8 cellular contexts compared by ENCODE assay signal in the genomic region with DNA sequence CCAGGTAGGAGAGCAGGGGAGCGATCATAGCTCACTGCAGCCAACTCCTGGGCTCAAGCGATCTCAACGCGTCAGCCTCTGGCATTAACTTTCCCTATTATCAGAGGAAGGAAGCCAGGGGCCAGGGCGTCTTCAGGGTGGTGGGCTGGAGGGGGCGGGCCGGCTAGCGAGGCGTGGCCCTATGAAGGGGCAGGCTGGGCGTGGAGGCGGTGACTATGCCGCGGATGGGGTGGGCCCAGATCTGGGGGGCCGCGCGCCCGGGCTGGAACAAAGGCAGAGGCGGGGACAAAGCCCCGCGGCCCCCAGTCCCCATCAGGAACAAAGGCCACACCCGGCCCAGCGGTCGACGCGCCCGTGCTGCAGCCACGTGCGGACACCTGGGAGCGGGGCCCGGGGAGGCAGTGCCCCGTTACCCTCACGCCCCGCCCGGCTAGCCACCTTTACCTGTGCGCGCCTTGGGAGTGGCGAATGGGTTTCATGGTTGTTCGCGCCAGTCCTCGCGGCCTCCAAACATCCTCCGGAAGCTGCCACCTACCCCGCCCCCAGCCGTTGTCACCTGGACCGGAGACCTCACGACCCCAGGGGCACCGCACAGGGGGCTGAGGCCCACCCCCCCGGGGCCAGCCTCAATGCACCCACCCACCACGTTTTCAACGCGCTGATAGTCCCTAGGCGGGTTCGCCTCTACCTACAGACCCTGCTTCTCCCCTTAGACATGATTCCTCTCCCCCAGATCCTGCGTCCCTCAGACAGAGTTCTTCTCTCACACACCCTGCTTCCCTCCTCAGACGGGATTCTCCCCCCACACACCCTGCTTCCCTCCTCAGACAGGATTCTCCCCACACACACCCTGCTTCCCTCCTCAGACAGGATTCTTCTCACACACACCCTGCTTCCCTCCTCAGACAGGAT. TPM values are rescaled to one million over a fixed set of nuclear protein-coding genes. Genes with fewer than 3 reads are reported as not detected.
DNase-seq lines count a peak whose midpoint lies in the region; ATAC-seq and TF ChIP-seq lines count a peak whose summit lies in the region.

No MANE protein-coding gene starts in this region.

- intact Hi-C loops in A673 (cut with micrococcal nuclease; ENCODE audit: unreplicated experiment), result no loop called here
- intact Hi-C loops in activated T-helper 2 cell treated with anti-CD3 and anti-CD28 coated beads, Interferon-gamma antibody, Interleukin-2, Interleukin-4, amounts not matched to agents 10 μg/mL and 5 μg/mL and 100 μg/mL, durations not matched to agents 14 hours and 24 hours and 36 hours (cut with micrococcal nuclease), result no loop called here

- no peaks in the 10 kb centered on the region for H3K27me3 ChIP-seq in A673 (replicated peaks; ENCODE audit: insufficient read depth, low read depth, low read length, poor library complexity)
- H3K27me3 ChIP-seq in iPS-15b (ENCODE audit: control insufficient read depth, insufficient read depth, low read length), result peaks cover 32% of the 10 kb centered on the region

- no peak for TF ChIP-seq CTCF in A673 (conservative IDR thresholded peaks at IDR 0.05; ENCODE audit: low read depth, low read length)

- POLR2A ChIA-PET in A673 (lab: Charles Lee; ENCODE audit: low non-redundant PET), result no interaction called here

- no peaks in the 10 kb centered on the region for H3K9me3 ChIP-seq in A673 (ENCODE audit: low read depth, low read length, poor library complexity, severe bottlenecking)
- no peaks in the 10 kb centered on the region for H3K9me3 ChIP-seq in iPS-15b (ENCODE audit: control insufficient read depth, insufficient read depth, low read length)

- peaks cover under 1 to 13% (median 4%) of the 10 kb centered on the region in 3 donors for H3K4me1 Mint-ChIP-seq in IgD-negative memory B cell
- H3K4me1 Mint-ChIP-seq in activated T-helper 2 cell treated with anti-CD3 and anti-CD28 coated beads, Interferon-gamma antibody, Interleukin-2, Interleukin-4, amounts not matched to agents 10 μg/mL and 5 μg/mL and 100 μg/mL, durations not matched to agents 14 hours and 24 hours and 36 hours (ENCODE audit: low read depth), result peaks cover 6% of the 10 kb centered on the region

- H3K9ac ChIP-seq in iPS-15b (ENCODE audit: low read depth, low read length), result peak overlapping the region; percentile 83

- H3K36me3 ChIP-seq in A673 (ENCODE audit: insufficient read depth, low read length, poor library complexity, severe bottlenecking) (no peaks in the 10 kb centered on the region), iPS-15b (ENCODE audit: control insufficient read depth, insufficient read depth, low read length) (no peaks in the 10 kb centered on the region)

- BruUV-seq in A673 (replicated peaks; lab: Mats Ljungman, UMichigan), result TSS peak; percentile 85

- CTCF ChIA-PET in A673 (lab: Charles Lee), result interaction anchor here (0.6 to 0.7 kb wide), 2 partner anchors 12 to 19 kb away, joined by 3 to 10 read pairs; partner anchors contain the start of gene ZBTB45

- DNase-seq in A673 (ENCODE audit: low spot score), result peak; percentile 71
- DNase-seq in activated T-helper 2 cell treated with anti-CD3 and anti-CD28 coated beads, Interferon-gamma antibody, Interleukin-2, Interleukin-4, amounts not matched to agents 10 μg/mL and 5 μg/mL and 100 μg/mL, durations not matched to agents 14 hours and 24 hours and 36 hours (ENCODE audit: low spot score), result no peak
- peak; percentile 47 to 63 for DNase-seq in stimulated activated CD4-positive, alpha-beta T cell treated with anti-CD3 and anti-CD28 coated beads, Interleukin-2, amount 100 ng/mL, for 24 hours
- DNase-seq in caudate nucleus (lab: John Stamatoyannopoulos, UW), result no peak
- no peak for DNase-seq in central memory CD4-positive, alpha-beta T cell

- no peak for ATAC-seq in HG03565 (IDR thresholded peaks at IDR 0.05; ENCODE audit: unreplicated experiment)

- H3K4me1 ChIP-seq in A673 (ENCODE audit: insufficient read depth, low read length, poor library complexity, severe bottlenecking) (peaks cover 8% of the 10 kb centered on the region), iPS-15b (ENCODE audit: control insufficient read depth, insufficient read depth, low read length) (peaks cover 2% of the 10 kb centered on the region)

- peak overlapping the region; percentile 41 to 87 (median 64) for H3K4me3 Mint-ChIP-seq in IgD-negative memory B cell
- H3K4me3 Mint-ChIP-seq in activated T-helper 2 cell treated with anti-CD3 and anti-CD28 coated beads, Interferon-gamma antibody, Interleukin-2, Interleukin-4, amounts not matched to agents 10 μg/mL and 5 μg/mL and 100 μg/mL, durations not matched to agents 14 hours and 24 hours and 36 hours (ENCODE audit: low read depth), result peak overlapping the region; percentile 73

- H3K4me3 ChIP-seq in A673 (ENCODE audit: low read depth, low read length, poor library complexity, severe bottlenecking) (peak overlapping the region; percentile 35), iPS-15b (ENCODE audit: low read depth, low read length) (peak overlapping the region; percentile 67)

- H3K27me3 Mint-ChIP-seq in IgD-negative memory B cell, result peaks cover 15% of the 10 kb centered on the region
- peaks cover 26% of the 10 kb centered on the region for H3K27me3 Mint-ChIP-seq in activated T-helper 2 cell treated with anti-CD3 and anti-CD28 coated beads, Interferon-gamma antibody, Interleukin-2, Interleukin-4, amounts not matched to agents 10 μg/mL and 5 μg/mL and 100 μg/mL, durations not matched to agents 14 hours and 24 hours and 36 hours (ENCODE audit: low read depth)

- H3K36me3 Mint-ChIP-seq in IgD-negative memory B cell, result peaks cover 2% of the 10 kb centered on the region
- no peaks in the 10 kb centered on the region for H3K36me3 Mint-ChIP-seq in activated T-helper 2 cell treated with anti-CD3 and anti-CD28 coated beads, Interferon-gamma antibody, Interleukin-2, Interleukin-4, amounts not matched to agents 10 μg/mL and 5 μg/mL and 100 μg/mL, durations not matched to agents 14 hours and 24 hours and 36 hours (ENCODE audit: low read depth)

- no peaks in the 10 kb centered on the region for H3K9me3 Mint-ChIP-seq in IgD-negative memory B cell
- H3K9me3 Mint-ChIP-seq in activated T-helper 2 cell treated with anti-CD3 and anti-CD28 coated beads, Interferon-gamma antibody, Interleukin-2, Interleukin-4, amounts not matched to agents 10 μg/mL and 5 μg/mL and 100 μg/mL, durations not matched to agents 14 hours and 24 hours and 36 hours, result no peaks in the 10 kb centered on the region

- peak overlapping the region in 1 of 3 donors; percentile 10 for H3K27ac Mint-ChIP-seq in IgD-negative memory B cell
- peak overlapping the region; percentile 76 for H3K27ac Mint-ChIP-seq in activated T-helper 2 cell treated with anti-CD3 and anti-CD28 coated beads, Interferon-gamma antibody, Interleukin-2, Interleukin-4, amounts not matched to agents 10 μg/mL and 5 μg/mL and 100 μg/mL, durations not matched to agents 14 hours and 24 hours and 36 hours

- H3K27ac ChIP-seq in A673 (ENCODE audit: low read depth, low read length, poor library complexity, severe bottlenecking) (peak overlapping the region; percentile 57), caudate nucleus (ENCODE audit: low read depth, low read length) (no peak overlapping the region)

RNA-seq across cellular contexts. Expression of gene TRIM28, which starts 5.4 kb away (rescaled TPM):
- 985 and 1,038 TPM in 2 replicates for total RNA-seq in A673 (2021)
- 38.9 TPM for polyA plus RNA-seq in IgD-negative memory B cell
- 658 and 662 TPM in 2 replicates for total RNA-seq in activated T-helper 2 cell treated with anti-CD3 and anti-CD28 coated beads, Interferon-gamma antibody, Interleukin-2, Interleukin-4, amounts not matched to agents 10 μg/mL and 5 μg/mL and 100 μg/mL, durations not matched to agents 14 hours and 24 hours and 36 hours

RNA-seq across cellular contexts. Expression of gene CHMP2A, which starts 16.4 kb away (rescaled TPM):
- 57.6 and 69.8 TPM in 2 replicates for total RNA-seq in A673 (2021)
- 160 TPM for polyA plus RNA-seq in IgD-negative memory B cell
- 102 and 105 TPM in 2 replicates for total RNA-seq in activated T-helper 2 cell treated with anti-CD3 and anti-CD28 coated beads, Interferon-gamma antibody, Interleukin-2, Interleukin-4, amounts not matched to agents 10 μg/mL and 5 μg/mL and 100 μg/mL, durations not matched to agents 14 hours and 24 hours and 36 hours

RNA-seq across cellular contexts. Expression of gene ZBTB45, which starts 18.9 kb away (rescaled TPM):
- total RNA-seq in A673 (2021), result 24.3 and 25.0 TPM in 2 replicates
- 7.6 TPM for polyA plus RNA-seq in IgD-negative memory B cell
- 16.6 and 17.7 TPM in 2 replicates for total RNA-seq in activated T-helper 2 cell treated with anti-CD3 and anti-CD28 coated beads, Interferon-gamma antibody, Interleukin-2, Interleukin-4, amounts not matched to agents 10 μg/mL and 5 μg/mL and 100 μg/mL, durations not matched to agents 14 hours and 24 hours and 36 hours

RNA-seq across cellular contexts. Expression of gene UBE2M, which starts 19.9 kb away (rescaled TPM):
- total RNA-seq in A673 (2021), result 182 and 185 TPM in 2 replicates
- 10.0 TPM for polyA plus RNA-seq in IgD-negative memory B cell
- total RNA-seq in activated T-helper 2 cell treated with anti-CD3 and anti-CD28 coated beads, Interferon-gamma antibody, Interleukin-2, Interleukin-4, amounts not matched to agents 10 μg/mL and 5 μg/mL and 100 μg/mL, durations not matched to agents 14 hours and 24 hours and 36 hours, result 133 and 142 TPM in 2 replicates

RNA-seq across cellular contexts. Expression of gene SLC27A5, which starts 26.7 kb away (rescaled TPM):
- total RNA-seq in A673 (2021), result 24.1 and 24.9 TPM in 2 replicates
- 10.3 TPM for polyA plus RNA-seq in IgD-negative memory B cell
- total RNA-seq in activated T-helper 2 cell treated with anti-CD3 and anti-CD28 coated beads, Interferon-gamma antibody, Interleukin-2, Interleukin-4, amounts not matched to agents 10 μg/mL and 5 μg/mL and 100 μg/mL, durations not matched to agents 14 hours and 24 hours and 36 hours, result 23.0 and 23.5 TPM in 2 replicates

Comparison
In these comparisons a context has a peak if more than half of its experiments do, and no peak if none do; other contexts are left out.
1. DNase-seq: peak in A673 (single experiment) and stimulated activated CD4-positive, alpha-beta T cell treated with anti-CD3 and anti-CD28 coated beads, Interleukin-2, amount 100 ng/mL, for 24 hours (2 of 2); none in activated T-helper 2 cell treated with anti-CD3 and anti-CD28 coated beads, Interferon-gamma antibody, Interleukin-2, Interleukin-4, amounts not matched to agents 10 μg/mL and 5 μg/mL and 100 μg/mL, durations not matched to agents 14 hours and 24 hours and 36 hours (single experiment), caudate nucleus (0 of 61) and central memory CD4-positive, alpha-beta T cell (single experiment).